ENCODE assay signal across 8 cellular contexts in the genomic region with DNA sequence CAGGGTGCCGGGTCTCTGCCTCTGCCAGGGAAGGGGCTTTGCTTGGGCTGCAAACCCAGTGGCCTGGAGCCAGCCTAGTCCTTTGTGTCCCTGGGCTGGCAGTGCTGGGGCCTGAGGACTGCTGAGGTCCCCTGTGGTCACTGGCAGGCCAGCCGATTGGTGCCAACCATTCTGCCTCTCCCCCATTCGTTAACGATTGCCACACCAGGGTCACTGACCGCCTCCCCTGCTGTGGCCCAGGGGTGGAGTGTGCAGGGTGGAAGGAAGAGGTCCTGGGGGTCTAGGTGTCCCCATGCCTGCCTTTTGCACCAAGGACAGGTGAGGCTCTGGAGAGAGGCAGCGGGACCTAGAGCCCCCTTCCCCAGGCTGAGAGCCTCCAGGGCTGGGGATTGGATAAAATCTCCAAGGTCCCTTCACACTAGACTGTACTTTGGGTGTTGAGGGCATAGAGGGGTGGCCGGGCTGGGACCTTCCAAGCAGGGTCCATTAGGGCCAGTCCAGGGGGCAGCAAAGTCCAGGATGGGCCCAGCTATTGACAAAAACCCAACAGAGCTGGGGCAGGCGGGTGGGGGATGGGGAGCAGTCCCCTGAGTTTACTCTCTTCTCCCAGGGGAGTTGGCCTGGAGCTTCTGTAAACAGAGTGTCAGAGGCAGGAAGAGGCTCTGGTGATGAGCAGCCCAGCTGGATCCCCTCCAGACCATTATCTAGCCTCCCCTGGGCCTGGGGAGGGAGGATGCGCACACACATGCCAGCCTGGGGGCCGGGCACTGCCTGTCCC. TPM values are rescaled to one million over a fixed set of nuclear protein-coding genes. Genes with fewer than 3 reads are reported as not detected.
A peak's percentile ranks its signal among the peaks of the same experiment; 100 is the strongest.
DNase-seq lines count a peak whose midpoint lies in the region; ATAC-seq and TF ChIP-seq lines count a peak whose summit lies in the region.

No MANE protein-coding gene starts in this region.

- peak overlapping the region; percentile 61 for H3K4me3 ChIP-seq in PC-9
- H3K4me3 ChIP-seq in epithelial cell of proximal tubule (ENCODE audit: low read depth, low read length) = peak overlapping the region; percentile 96
- peak overlapping the region; percentile 38 to 48 for H3K4me3 ChIP-seq in neutrophil (ENCODE audit: low read depth in 1 of 2, low read length in 1 of 2)

- H3K36me3 ChIP-seq in PC-9 (ENCODE audit: low read depth) (no peaks in the 10 kb centered on the region), neutrophil (peaks cover 71% of the 10 kb centered on the region)

- TF ChIP-seq CTCF in PC-9 (conservative IDR thresholded peaks at IDR 0.05) (no peak), epithelial cell of proximal tubule (conservative IDR thresholded peaks at IDR 0.05; ENCODE audit: low read depth, low read length) (no peak), neutrophil (IDR thresholded peaks at IDR 0.05) (no peak)

- peaks cover 46% of the 10 kb centered on the region for H3F3A ChIP-seq in PC-9 (ENCODE audit: insufficient read depth, low read depth)

- CTCF ChIA-PET in PC-9 (lab: Charles Lee) = interaction anchor here (0.6 to 1.2 kb wide), 5 partner anchors 24 to 84 kb away, joined by 3 to 18 read pairs (median 4); no protein-coding TSS in a partner anchor

- H3K27me3 ChIP-seq in PC-9 (ENCODE audit: insufficient read depth, low read depth) (no peaks in the 10 kb centered on the region), neutrophil (peaks cover 26% of the 10 kb centered on the region)

- peak in 2 of 3 experiments; percentile 27 to 69 for DNase-seq in NCI-H1417 (lab: John Stamatoyannopoulos, UW)
- DNase-seq in NCI-H1417 treated with DMSO at 0.1 percent for 48 hours (lab: John Stamatoyannopoulos, UW) = no peak
- peak in 1 of 2 experiments; percentile 39 for DNase-seq in PC-9
- DNase-seq in epithelial cell of proximal tubule (ENCODE audit: low read depth) = no peak
- DNase-seq in foreskin melanocyte = no peak
- DNase-seq in stimulated activated naive CD4-positive, alpha-beta T cell treated with Interleukin-2 at 50 U/mL for 16 hours (lab: John Stamatoyannopoulos, UW) = no peak

- no peaks in the 10 kb centered on the region for H3K9me2 ChIP-seq in PC-9 (ENCODE audit: insufficient read depth)

- POLR2A ChIA-PET in PC-9 (lab: Charles Lee; ENCODE audit: unreplicated experiment) = interaction anchor here (0.6 to 2.9 kb wide), 2 partner anchors 20 to 122 kb away, joined by 4 to 22 read pairs; no protein-coding TSS in a partner anchor

- peaks cover 23% of the 10 kb centered on the region for H3K79me2 ChIP-seq in PC-9 (ENCODE audit: low read depth)

- BruUV-seq in PC-9 (replicated peaks; lab: Mats Ljungman, UMichigan) = no TSS peak

- H3K27ac ChIP-seq in PC-9 (no peak overlapping the region), neutrophil (no peak overlapping the region)

- peak overlapping the region; percentile 97 for H3K4me2 ChIP-seq in PC-9

- H3K4me1 ChIP-seq in PC-9 (replicated peaks; ENCODE audit: insufficient read depth) = peaks cover 84% of the 10 kb centered on the region
- peaks cover 13 to 32% of the 10 kb centered on the region in 2 experiments for H3K4me1 ChIP-seq in neutrophil (ENCODE audit: control insufficient read depth in 1 of 2, insufficient read depth in 1 of 2, low read depth in 1 of 2, low read length in 1 of 2)

- H2AFZ ChIP-seq in PC-9 = no peak overlapping the region

- peaks cover 21% of the 10 kb centered on the region; the same call in 1 of the 2 replicates for H4K20me1 ChIP-seq in PC-9 (ENCODE audit: insufficient read depth)

- ATAC-seq in GM18520 (IDR thresholded peaks at IDR 0.05; ENCODE audit: unreplicated experiment) = no peak

- intact Hi-C loops in PC-9 (cut with micrococcal nuclease; ENCODE audit: unreplicated experiment) = no loop called here

- H3K9me3 ChIP-seq in PC-9 (ENCODE audit: insufficient read depth, low read depth) (no peaks in the 10 kb centered on the region), neutrophil (no peaks in the 10 kb centered on the region)

RNA-seq across cellular contexts. Expression of a gene that starts 1.1 kb away (rescaled TPM):
- 45.3 and 49.8 TPM in 2 replicates for total RNA-seq in PC-9 (2021)
- total RNA-seq in epithelial cell of proximal tubule = 19.0 and 33.7 TPM in 2 replicates

RNA-seq across cellular contexts. Expression of a gene that starts 21.6 kb away (rescaled TPM):
- total RNA-seq in PC-9 (2021) (95.9 and 110 TPM in 2 replicates), epithelial cell of proximal tubule (75.1 and 87.4 TPM in 2 replicates)

RNA-seq across cellular contexts. Expression of a gene that starts 43.6 kb away (rescaled TPM):
- total RNA-seq in PC-9 (2021) (42.1 and 55.4 TPM in 2 replicates), epithelial cell of proximal tubule (35.5 and 101 TPM in 2 replicates)

RNA-seq across cellular contexts. Expression of a gene that starts 52.9 kb away (rescaled TPM):
- total RNA-seq in PC-9 (2021) (58.9 and 66.5 TPM in 2 replicates), epithelial cell of proximal tubule (40.6 and 70.1 TPM in 2 replicates)

RNA-seq across cellular contexts. Expression of a gene that starts 56.9 kb away (rescaled TPM):
- total RNA-seq in PC-9 (2021) = 44.2 and 48.3 TPM in 2 replicates
- 2.2 and 4.6 TPM in 2 replicates for total RNA-seq in epithelial cell of proximal tubule

Comparison
In these comparisons a context has a peak if more than half of its experiments do, and no peak if none do; other contexts are left out.
1. DNase-seq: peak in NCI-H1417 (2 of 3); none in NCI-H1417 treated with DMSO at 0.1 percent for 48 hours (single experiment), epithelial cell of proximal tubule (single experiment), foreskin melanocyte (single experiment) and stimulated activated naive CD4-positive, alpha-beta T cell treated with Interleukin-2 at 50 U/mL for 16 hours (single experiment).
2. H3K4me3 ChIP-seq: peak in every context shown above with its lines; median percentile 96 in epithelial cell of proximal tubule; 61 in PC-9; 43 in neutrophil.